Comparison of ENCODE assay signal across 13 cellular contexts in genomic region chr11:119919656-119920055, GRCh38.
DNase-seq lines count a peak whose midpoint lies in the region; ATAC-seq and TF ChIP-seq lines count a peak whose summit lies in the region.
"Had no signal": no experiment of that assay in that cellular context is flagged by ENCODE, and none has a peak within 500 bp of the region (broad histone marks: within the 10 kb centered on the region; RNA-seq: fewer than 3 reads in every experiment).

No MANE protein-coding gene starts in this region.

- H2BK120ac ChIP-seq in neuronal stem cell (ENCODE audit: low read depth, low read length), result no peak overlapping the region

- H3K27ac ChIP-seq in neuronal stem cell (replicated peaks; ENCODE audit: low read length), result no peak overlapping the region
- H3K27ac ChIP-seq: A549 had no signal

- DNase-seq in NCI-H524 treated with DMSO at 0.1 percent for 48 hours (lab: John Stamatoyannopoulos, UW) (peak; percentile 2), cerebellum (ENCODE audit: low spot score) (peak; percentile 28), neuronal stem cell (ENCODE audit: low spot score) (no peak), BE2C (no peak)
- DNase-seq in activated naive CD4-positive, alpha-beta T cell treated with Interleukin-2 at 50 U/mL for 16 hours, result no peak
- DNase-seq: CD8-positive, alpha-beta T cell; COR-L47; DMS53; GOT3; H9 had no signal

- H3K36me3 ChIP-seq in neuronal stem cell (replicated peaks in 1 of 2; ENCODE audit: control insufficient read depth in 2 of 2, insufficient read depth in 2 of 2, low read length in 2 of 2) (no peaks in the 10 kb centered on the region), BE2C (no peaks in the 10 kb centered on the region)

- H2AFZ ChIP-seq in neuronal stem cell (ENCODE audit: low read length), result no peak overlapping the region

- H4K91ac ChIP-seq in neuronal stem cell (ENCODE audit: low read depth, low read length, poor library complexity), result no peak overlapping the region

- H3K18ac ChIP-seq in neuronal stem cell (ENCODE audit: low read length), result peak overlapping the region; percentile 46

- H3K23ac ChIP-seq in neuronal stem cell (ENCODE audit: low read depth, low read length, poor library complexity), result no peak overlapping the region

- no peak for TF ChIP-seq CTCF in BE2C (IDR thresholded peaks at IDR 0.05; ENCODE audit: low read depth, low read length)

- no peak for ATAC-seq in GM18861 (IDR thresholded peaks at IDR 0.05; ENCODE audit: unreplicated experiment)
- ATAC-seq: A549; CD8-positive, alpha-beta T cell; GM12878 had no signal

- peaks cover 0 to 15% of the 10 kb centered on the region in 2 donors for H3K4me1 ChIP-seq in neuronal stem cell (ENCODE audit: control insufficient read depth in 2 of 2, insufficient read depth in 1 of 2, low read depth in 1 of 2, low read length in 2 of 2)
- H3K4me1 ChIP-seq in BE2C, result no peaks in the 10 kb centered on the region
- H3K4me1 ChIP-seq: A549 had no signal

- H2AK5ac ChIP-seq in neuronal stem cell (ENCODE audit: low read depth, low read length), result no peak overlapping the region

- no peaks in the 10 kb centered on the region for H3K9me3 ChIP-seq in neuronal stem cell (replicated peaks in 1 of 2; ENCODE audit: control insufficient read depth in 2 of 2, insufficient read depth in 1 of 2, low read depth in 1 of 2, low read length in 2 of 2)
- H3K9me3 ChIP-seq in BE2C, result no peaks in the 10 kb centered on the region
- H3K9me3 ChIP-seq: A549 had no signal

- no peak overlapping the region for H3K9ac ChIP-seq in neuronal stem cell (ENCODE audit: low read depth, low read length, poor library complexity)

- no peak overlapping the region for H3K4ac ChIP-seq in neuronal stem cell (ENCODE audit: low read length)

- no peak overlapping the region for H3K4me3 ChIP-seq in neuronal stem cell (ENCODE audit: low read length in 2 of 2)
- no peak overlapping the region for H3K4me3 ChIP-seq in BE2C (ENCODE audit: low read depth, low read length)
- H3K4me3 ChIP-seq: A549, GM12878 had no signal

- H2BK12ac ChIP-seq in neuronal stem cell (ENCODE audit: low read length), result no peak overlapping the region

- no CpG with 5 or more reads among the region's 6 CpGs for WGBS in neuronal stem cell (ENCODE audit: extremely low coverage in 2 of 2, insufficient read length in 2 of 2, insufficient replicate concordance in 1 of 2), 2 donors

- H3K79me1 ChIP-seq in neuronal stem cell (ENCODE audit: low read depth, low read length), result no peaks in the 10 kb centered on the region

- H2BK5ac ChIP-seq in neuronal stem cell (ENCODE audit: low read length), result no peak overlapping the region

- no peak overlapping the region for H2BK15ac ChIP-seq in neuronal stem cell (ENCODE audit: low read length)

- H3K27me3 ChIP-seq in neuronal stem cell (ENCODE audit: control insufficient read depth in 3 of 3, insufficient read depth in 3 of 3, low read depth in 1 of 3, low read length in 3 of 3) (peaks cover 0 to 25% (median 2%) of the 10 kb centered on the region in 3 experiments), BE2C (no peaks in the 10 kb centered on the region)

- H3K4me2 ChIP-seq in neuronal stem cell (ENCODE audit: insufficient read depth, low read length, poor library complexity, severe bottlenecking), result no peak overlapping the region
- H3K4me2 ChIP-seq: A549 had no signal

- H4K8ac ChIP-seq in neuronal stem cell (ENCODE audit: low read depth, low read length), result no peak overlapping the region

- no peak overlapping the region for H3K14ac ChIP-seq in neuronal stem cell (ENCODE audit: low read length)

Comparison
In these comparisons a context has a peak if more than half of its experiments do, and no peak if none do; other contexts are left out.
1. DNase-seq: peak in NCI-H524 treated with DMSO at 0.1 percent for 48 hours (single experiment) and cerebellum (single experiment); none in neuronal stem cell (single experiment), activated naive CD4-positive, alpha-beta T cell treated with Interleukin-2 at 50 U/mL for 16 hours (single experiment) and BE2C (single experiment).